8 cellular contexts compared by ENCODE assay signal in the genomic region with DNA sequence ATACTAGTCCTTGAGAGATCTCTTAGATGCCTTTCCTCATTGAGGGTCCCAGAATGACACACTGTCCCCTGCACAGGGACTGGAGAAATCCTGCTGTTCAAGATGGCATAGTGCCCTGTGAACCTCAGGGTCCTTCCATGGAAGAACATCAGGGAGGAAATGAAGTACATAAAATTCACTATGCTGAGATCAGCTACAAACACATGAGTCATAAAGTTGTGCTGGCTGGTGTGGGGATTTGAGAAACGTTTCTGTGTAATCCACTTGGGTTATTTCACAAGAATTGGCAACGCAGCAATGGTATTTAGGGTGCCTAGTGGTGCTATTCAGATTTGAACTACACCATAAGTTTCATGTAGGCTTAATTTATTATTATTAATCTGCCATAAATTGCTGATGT.
DNase-seq lines count a peak whose midpoint lies in the region; ATAC-seq and TF ChIP-seq lines count a peak whose summit lies in the region.

No MANE protein-coding gene starts in this region.

- H3F3A ChIP-seq in neural cell (ENCODE audit: insufficient read depth, low read length, poor library complexity, severe bottlenecking) = peaks cover 3% of the 10 kb centered on the region

- no peaks in the 10 kb centered on the region for H3K36me3 ChIP-seq in neural cell (ENCODE audit: insufficient read depth, low read length)

- H3K27ac ChIP-seq in neural cell (ENCODE audit: low read length) = peak overlapping the region; percentile 71

- CTCF ChIA-PET in GM10248 (lab: Yijun Ruan, JAX) = interaction anchor here (1.8 kb wide), 1 partner anchor 10 kb away, joined by 4 read pairs; no protein-coding TSS in a partner anchor

- ATAC-seq in GM19324 (IDR thresholded peaks at IDR 0.05; ENCODE audit: low FRiP score, unreplicated experiment) = no peak

- H3K4me3 ChIP-seq in neural cell (ENCODE audit: low read length) = peak overlapping the region; percentile 20

- peak; percentile 83 to 93 for DNase-seq in AML-193 (lab: John Stamatoyannopoulos, UW)
- peak; percentile 71 for DNase-seq in NOMO-1 treated with DMSO at 0.1 percent for 48 hours (lab: John Stamatoyannopoulos, UW; ENCODE audit: unreplicated experiment)
- DNase-seq in epidermal melanocyte (ENCODE audit: insufficient read length, low spot score) = peak; percentile 49
- DNase-seq in GM10248 (ENCODE audit: extremely low spot score) = no peak
- DNase-seq in NCI-H2081 (lab: John Stamatoyannopoulos, UW) = no peak
- no peak for DNase-seq in iPS-NIHi11 (ENCODE audit: low spot score)

- POLR2A ChIA-PET in GM10248 (lab: Yijun Ruan, JAX) = no interaction called here

- TF ChIP-seq EP300 in neural cell (conservative IDR thresholded peaks at IDR 0.05; ENCODE audit: poor library complexity, severe bottlenecking) = no peak

- peak overlapping the region; percentile 37 for H3K9ac ChIP-seq in neural cell (ENCODE audit: low read length)

- no peaks in the 10 kb centered on the region for H4K20me1 ChIP-seq in neural cell (ENCODE audit: insufficient read depth)

- no peak for TF ChIP-seq RAD21 in neural cell (conservative IDR thresholded peaks at IDR 0.05)

- no peaks in the 10 kb centered on the region for H3K9me2 ChIP-seq in neural cell (ENCODE audit: insufficient read depth, low read length)

- H3K9me3 ChIP-seq in neural cell (ENCODE audit: low read length) = no peaks in the 10 kb centered on the region

- H3K4me2 ChIP-seq in neural cell (ENCODE audit: low read length) = no peak overlapping the region

- TF ChIP-seq CTCF in neural cell (IDR thresholded peaks at IDR 0.05; ENCODE audit: poor library complexity, severe bottlenecking) (no peak), GM10248 (IDR thresholded peaks at IDR 0.05; ENCODE audit: control extremely low read depth, extremely low read depth, low read depth, missing control alignments) (no peak)

- no peak overlapping the region for H2AFZ ChIP-seq in neural cell (ENCODE audit: low read depth, low read length)

- no peaks in the 10 kb centered on the region for H3K79me2 ChIP-seq in neural cell (replicated peaks; ENCODE audit: insufficient read depth, low read length)

- H3K27me3 ChIP-seq in neural cell (ENCODE audit: insufficient read depth, low read depth, low read length) = no peaks in the 10 kb centered on the region

TF ChIP-seq in neural cell, 6 proteins besides CTCF, POLR2A, EP300 and RAD21:
- TF ChIP-seq REST (IDR thresholded peaks at IDR 0.05; ENCODE audit: borderline replicate concordance) (no peak), MXI1 (conservative IDR thresholded peaks at IDR 0.05; ENCODE audit: poor library complexity, severe bottlenecking) (no peak)

Comparison
In these comparisons a context has a peak if more than half of its experiments do, and no peak if none do; other contexts are left out.
1. DNase-seq: peak in AML-193 (2 of 2), NOMO-1 treated with DMSO at 0.1 percent for 48 hours (single experiment) and epidermal melanocyte (single experiment); none in GM10248 (single experiment), NCI-H2081 (0 of 2) and iPS-NIHi11 (single experiment).